Comparison of ENCODE assay signal across 12 cellular contexts in genomic region chr9:88259041-88259440, GRCh38.
"Had no signal": no experiment of that assay in that cellular context is flagged by ENCODE, and none has a peak within 500 bp of the region (broad histone marks: within the 10 kb centered on the region; RNA-seq: fewer than 3 reads in every experiment).

No MANE protein-coding gene starts in this region.

- H3K36me3 ChIP-seq: pancreas, upper lobe of left lung had no signal

- H3K4me1 Mint-ChIP-seq: memory B cell; stimulated activated memory B cell treated with anti-CD40 and anti-IgM and Interleukin-4, amounts not matched to agents 10 μg/mL and 1 μg/mL and 100 μg/mL, for 72 hours had no signal

- H3K4me1 ChIP-seq: pancreas had no signal

- H3K4me3 Mint-ChIP-seq: activated naive CD8-positive, alpha-beta T cell treated with anti-CD3 and anti-CD28 coated beads, Interleukin-2, amount 10 ng/mL, durations not matched to agents 7 days and 5 days; memory B cell; stimulated activated memory B cell treated with anti-CD40 and anti-IgM and Interleukin-4, amounts not matched to agents 10 μg/mL and 1 μg/mL and 100 μg/mL, for 72 hours had no signal

- H3K36me3 Mint-ChIP-seq: activated naive CD8-positive, alpha-beta T cell treated with anti-CD3 and anti-CD28 coated beads, Interleukin-2, amount 10 ng/mL, durations not matched to agents 7 days and 5 days; memory B cell; stimulated activated memory B cell treated with anti-CD40 and anti-IgM and Interleukin-4, amounts not matched to agents 10 μg/mL and 1 μg/mL and 100 μg/mL, for 72 hours had no signal

- H3K9me3 ChIP-seq: pancreas, upper lobe of left lung had no signal

- ATAC-seq: esophagus mucosa; stimulated activated memory B cell treated with anti-CD40 and anti-IgM and Interleukin-4, amounts not matched to agents 10 μg/mL and 1 μg/mL and 100 μg/mL, for 72 hours had no signal

- H3K27me3 Mint-ChIP-seq: memory B cell; stimulated activated memory B cell treated with anti-CD40 and anti-IgM and Interleukin-4, amounts not matched to agents 10 μg/mL and 1 μg/mL and 100 μg/mL, for 72 hours had no signal

- H3K27ac ChIP-seq: upper lobe of left lung, VCaP had no signal

- H3K27me3 ChIP-seq: pancreas, upper lobe of left lung had no signal

- H3K4me3 ChIP-seq: pancreas, upper lobe of left lung had no signal

- H3K9me3 Mint-ChIP-seq: memory B cell; stimulated activated memory B cell treated with anti-CD40 and anti-IgM and Interleukin-4, amounts not matched to agents 10 μg/mL and 1 μg/mL and 100 μg/mL, for 72 hours had no signal

- H3K27ac Mint-ChIP-seq: activated naive CD8-positive, alpha-beta T cell treated with anti-CD3 and anti-CD28 coated beads, Interleukin-2, amount 10 ng/mL, durations not matched to agents 7 days and 5 days; memory B cell; stimulated activated memory B cell treated with anti-CD40 and anti-IgM and Interleukin-4, amounts not matched to agents 10 μg/mL and 1 μg/mL and 100 μg/mL, for 72 hours had no signal

- DNase-seq: activated CD4-positive, alpha-beta T cell treated with anti-CD3 and anti-CD28 coated beads for 1 hour; activated CD4-positive, alpha-beta T cell treated with anti-CD3 and anti-CD28 coated beads, Interleukin-2, amount 50 U/mL, for 4 hours; activated naive CD4-positive, alpha-beta T cell; activated naive CD8-positive, alpha-beta T cell treated with anti-CD3 and anti-CD28 coated beads, Interleukin-2, amount 10 ng/mL, durations not matched to agents 7 days and 5 days; activated T-cell treated with anti-CD3 and anti-CD28 coated beads for 4 hours; stimulated activated CD4-positive, alpha-beta T cell treated with anti-CD3 and anti-CD28 coated beads, Interleukin-2, amount 100 ng/mL, for 48 hours had no signal
